In the genomic region with DNA sequence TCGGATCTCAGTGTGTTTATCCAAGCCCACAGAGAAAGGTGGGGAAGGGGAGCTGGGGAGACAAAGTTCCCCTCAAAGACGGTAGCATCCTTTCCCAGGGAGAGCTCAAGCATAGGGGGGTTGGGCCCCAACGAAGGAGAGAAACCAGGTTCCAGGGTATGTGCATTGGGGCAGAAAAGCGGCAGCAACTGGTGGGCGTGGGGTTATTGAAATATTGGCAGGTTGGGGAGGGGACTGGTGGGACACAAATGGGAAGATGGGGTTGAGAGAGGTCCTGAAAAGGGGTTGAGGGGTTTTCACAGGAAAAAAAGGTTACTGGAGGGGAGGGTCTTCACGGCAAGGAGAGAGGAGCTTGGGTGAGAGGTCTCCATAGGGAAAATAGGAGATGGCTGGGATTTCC, we compare ENCODE assay signal across 1 cellular context.
A peak's percentile ranks its signal among the peaks of the same experiment; 100 is the strongest.
TF ChIP-seq lines count a peak whose summit lies in the region.

No MANE protein-coding gene starts in this region.

TF ChIP-seq in GM12878, 131 proteins besides CTCF, POLR2A, EP300 and RAD21:
- TF ChIP-seq IKZF2 (IDR thresholded peaks at IDR 0.05) (peak in 1 of 2 experiments; percentile 40; a peak in 1 of 4 replicates), POU2F2 (IDR thresholded peaks at IDR 0.05; ENCODE audit: borderline replicate concordance, low read depth, low read length) (no peak), IKZF1 (conservative IDR thresholded peaks at IDR 0.05) (peak; percentile 31)
